ENCODE assay signal across 1 cellular context in genomic region chr10:124462348-124462695, GRCh38.
TF ChIP-seq lines count a peak whose summit lies in the region.

No MANE protein-coding gene starts in this region.

TF ChIP-seq in SK-N-SH treated with all-trans-retinoic acid at 6 μM for 48 hours, 23 proteins besides CTCF, POLR2A, EP300 and RAD21 (continued from another document):
- TF ChIP-seq TCF4 (CRISPR knock-in tag; IDR thresholded peaks at IDR 0.05; ENCODE audit: borderline replicate concordance) = no peak
- no peak for TF ChIP-seq ZFP30 (CRISPR knock-in tag; IDR thresholded peaks at IDR 0.05)
